1 cellular context compared by ENCODE assay signal in genomic region chr14:105545676-105546075, GRCh38. TPM values are rescaled to one million over a fixed set of nuclear protein-coding genes. Genes with fewer than 3 reads are reported as not detected.
"Had no signal": no experiment of that assay in that cellular context is flagged by ENCODE, and none has a peak within 500 bp of the region (broad histone marks: within the 10 kb centered on the region; RNA-seq: fewer than 3 reads in every experiment).

No MANE protein-coding gene starts in this region.

RNA-seq across cellular contexts. Expression of gene CRIP1, which starts 59.0 kb away (rescaled TPM):
- total RNA-seq: SK-MEL-5 had no signal
